Comparison of ENCODE assay signal across 17 cellular contexts in the genomic region with DNA sequence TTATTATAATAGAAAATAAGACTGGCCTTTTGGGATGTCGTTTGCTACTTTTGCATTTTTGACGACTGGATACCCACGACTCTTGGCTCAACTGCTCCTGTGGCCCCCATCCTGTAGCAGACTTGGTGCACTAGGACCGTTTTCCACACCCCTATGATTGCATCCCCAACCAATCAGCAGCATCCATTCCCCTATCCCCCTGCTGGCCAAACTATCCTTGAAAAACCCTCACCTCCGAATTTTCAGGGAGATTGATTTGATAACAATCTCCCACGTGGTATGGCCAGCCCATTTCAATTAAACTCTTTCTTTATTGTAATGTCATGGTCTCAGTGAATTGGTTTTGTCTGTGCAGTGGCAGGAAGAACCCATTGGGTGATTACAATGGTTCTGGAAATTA. TPM values are rescaled to one million over a fixed set of nuclear protein-coding genes. Genes with fewer than 3 reads are reported as not detected.
DNase-seq lines count a peak whose midpoint lies in the region; ATAC-seq, FAIRE-seq and TF ChIP-seq lines count a peak whose summit lies in the region.
"Had no signal": no experiment of that assay in that cellular context is flagged by ENCODE, and none has a peak within 500 bp of the region (broad histone marks: within the 10 kb centered on the region; RNA-seq: fewer than 3 reads in every experiment).

No MANE protein-coding gene starts in this region.

- no peak overlapping the region for H3K4me3 Mint-ChIP-seq in Calu3 (ENCODE audit: low read depth, unreplicated experiment)
- H3K4me3 Mint-ChIP-seq: activated CD4-positive, alpha-beta memory T cell treated with anti-CD3 and anti-CD28 coated beads, Interleukin-2, amount 10 ng/mL, durations not matched to agents 7 days and 5 days had no signal

- H3K79me2 ChIP-seq in HCT116 (ENCODE audit: insufficient read depth, low read length) = no peaks in the 10 kb centered on the region

- in situ Hi-C loops in brain microvascular endothelial cell (cut with HindIII; ENCODE audit: low pct_ligation_motif_present, low sequenced_read_pairs) = no loop called here

- no peaks in the 10 kb centered on the region; a peak in 1 of 4 replicates for H3K4me1 ChIP-seq in HCT116 (ENCODE audit: control insufficient read depth in 1 of 2, insufficient read depth in 2 of 2, low read length in 2 of 2)
- H3K4me1 ChIP-seq: tibial nerve had no signal

- H3K9me2 ChIP-seq in HCT116 (ENCODE audit: insufficient read depth) = no peaks in the 10 kb centered on the region

- H3K27ac Mint-ChIP-seq in Calu3 (ENCODE audit: unreplicated experiment) = no peak overlapping the region
- H3K27ac Mint-ChIP-seq: activated CD4-positive, alpha-beta memory T cell treated with anti-CD3 and anti-CD28 coated beads, Interleukin-2, amount 10 ng/mL, durations not matched to agents 7 days and 5 days had no signal

- no peaks in the 10 kb centered on the region for H4K20me1 ChIP-seq in HCT116 (ENCODE audit: insufficient read depth)

- FAIRE-seq in frontal cortex (lab: Jason Lieb, UNC) = no peak

- no peak for TF ChIP-seq POLR2A in HCT116 (IDR thresholded peaks at IDR 0.05; ENCODE audit: borderline replicate concordance, extremely low read depth, insufficient read depth, insufficient read length)

- H3K4me3 ChIP-seq in HCT116 (replicated peaks in 1 of 2; ENCODE audit: low read depth in 1 of 2, low read length in 2 of 2) (no peak overlapping the region), brain microvascular endothelial cell (ENCODE audit: low read depth, low read length) (no peak overlapping the region)
- H3K4me3 ChIP-seq: tibial nerve had no signal

- CTCF ChIA-PET in Calu3 (lab: Charles Lee) = no interaction called here
- CTCF ChIA-PET in HCT116 (lab: Charles Lee) = interaction anchor here (1.1 kb wide), 1 partner anchor 582 kb away, joined by 3 read pairs; no protein-coding TSS in a partner anchor

- TF ChIP-seq CTCF in Calu3 (IDR thresholded peaks at IDR 0.05; ENCODE audit: unreplicated experiment) (peak; percentile 32), HCT116 (IDR thresholded peaks at IDR 0.05 in 2 of 3, conservative IDR thresholded peaks at IDR 0.05 in 1 of 3; ENCODE audit: borderline replicate concordance in 1 of 3, insufficient read depth in 1 of 3, low read depth in 2 of 3, low read length in 2 of 3) (peak in 2 of 3 experiments; percentile 33 to 39; a peak in 3 of 6 replicates), brain microvascular endothelial cell (IDR thresholded peaks at IDR 0.05; ENCODE audit: low read depth, low read length, missing control alignments) (peak; percentile 54), omental fat pad (IDR thresholded peaks at IDR 0.05) (no peak)

- H3K9ac ChIP-seq in HCT116 (ENCODE audit: low read length) = no peak overlapping the region

- no TSS peak for BruUV-seq in Calu3 (replicated peaks; lab: Mats Ljungman, UMichigan)
- BruUV-seq in HCT116 (replicated peaks; lab: Mats Ljungman, UMichigan) = no TSS peak

- intact Hi-C loops in Calu3 (cut with micrococcal nuclease; ENCODE audit: unreplicated experiment) = no loop called here
- intact Hi-C loops in HCT116 (cut with micrococcal nuclease) = loop anchor here (10.0 kb wide), 1 partner anchor 521 kb away; no protein-coding TSS in a partner anchor

- no peak overlapping the region for H2AFZ ChIP-seq in HCT116 (ENCODE audit: low read depth, low read length, poor library complexity, severe bottlenecking)

- DNase-seq in Calu3 (peak; percentile 11), HCT116 (ENCODE audit: low read depth, low spot score) (peak; percentile 13), brain microvascular endothelial cell (no peak), iris pigment epithelial cell (ENCODE audit: low read depth) (peak; percentile 15), frontal cortex (ENCODE audit: low spot score in 2 of 2) (no peak), omental fat pad (ENCODE audit: low spot score) (no peak), NCI-H526 (lab: John Stamatoyannopoulos, UW) (no peak)
- DNase-seq: activated CD4-positive, alpha-beta memory T cell treated with anti-CD3 and anti-CD28 coated beads, Interleukin-2, amount 10 ng/mL, durations not matched to agents 7 days and 5 days; amygdala; KG1; NCI-H146; NCI-H510A; T1000 had no signal

- no peaks in the 10 kb centered on the region for H3K27me3 ChIP-seq in HCT116 (ENCODE audit: insufficient read depth, low read length)
- no peaks in the 10 kb centered on the region for H3K27me3 ChIP-seq in brain microvascular endothelial cell (replicated peaks)
- H3K27me3 ChIP-seq: tibial nerve had no signal

- no peak overlapping the region for H3K27ac ChIP-seq in HCT116 (ENCODE audit: low read depth, low read length)
- H3K27ac ChIP-seq in brain microvascular endothelial cell = no peak overlapping the region
- H3K27ac ChIP-seq: tibial nerve had no signal

- peaks cover 28% of the 10 kb centered on the region for H3K4me1 Mint-ChIP-seq in Calu3 (ENCODE audit: low read depth, unreplicated experiment)
- H3K4me1 Mint-ChIP-seq: activated CD4-positive, alpha-beta memory T cell treated with anti-CD3 and anti-CD28 coated beads, Interleukin-2, amount 10 ng/mL, durations not matched to agents 7 days and 5 days had no signal

- RAD21 ChIA-PET in HCT116 (lab: Charles Lee; ENCODE audit: low non-redundant PET in 1 of 2, low total read pairs in 2 of 2, uncharacterized antibody in 2 of 2, unreplicated experiment in 2 of 2) = no interaction called here

- no peaks in the 10 kb centered on the region for H3K9me3 Mint-ChIP-seq in Calu3 (ENCODE audit: low read depth, unreplicated experiment)
- H3K9me3 Mint-ChIP-seq: activated CD4-positive, alpha-beta memory T cell treated with anti-CD3 and anti-CD28 coated beads, Interleukin-2, amount 10 ng/mL, durations not matched to agents 7 days and 5 days had no signal

- TF ChIP-seq RAD21 in HCT116 (IDR thresholded peaks at IDR 0.05; ENCODE audit: low read depth) = no peak

- no peak overlapping the region for H3K4me2 ChIP-seq in HCT116 (ENCODE audit: low read length)

- peak; percentile 56; the same call in 1 of the 2 replicates for ATAC-seq in HCT116
- ATAC-seq in omental fat pad (ENCODE audit: low FRiP score) = no peak
- ATAC-seq in HG03432 (IDR thresholded peaks at IDR 0.05; ENCODE audit: unreplicated experiment) = no peak

- peaks cover 9% of the 10 kb centered on the region for H3K36me3 Mint-ChIP-seq in Calu3 (ENCODE audit: insufficient read depth, unreplicated experiment)

- POLR2A ChIA-PET in HCT116 (lab: Charles Lee) = no interaction called here

- H3K27me3 Mint-ChIP-seq in Calu3 (ENCODE audit: unreplicated experiment) = no peaks in the 10 kb centered on the region

- H3K36me3 ChIP-seq in HCT116 (ENCODE audit: control insufficient read depth in 1 of 2, insufficient read depth in 2 of 2, low read length in 2 of 2) (no peaks in the 10 kb centered on the region), brain microvascular endothelial cell (replicated peaks) (no peaks in the 10 kb centered on the region)
- H3K36me3 ChIP-seq: tibial nerve had no signal

- H3K9me3 ChIP-seq in HCT116 (ENCODE audit: control insufficient read depth in 1 of 2, insufficient read depth in 1 of 2, low read depth in 1 of 2, low read length in 2 of 2) = no peaks in the 10 kb centered on the region
- H3K9me3 ChIP-seq: tibial nerve had no signal

TF ChIP-seq in HCT116, 20 proteins besides CTCF, POLR2A, EP300 and RAD21:
- no peak for TF ChIP-seq POLR2AphosphoS5 (IDR thresholded peaks at IDR 0.05; ENCODE audit: low read depth, low read length)
- TF ChIP-seq CBX3 (IDR thresholded peaks at IDR 0.05; ENCODE audit: low read depth) = no peak
- no peak for TF ChIP-seq EGR1 (IDR thresholded peaks at IDR 0.05; ENCODE audit: low read depth)
- TF ChIP-seq, protein P1, sequence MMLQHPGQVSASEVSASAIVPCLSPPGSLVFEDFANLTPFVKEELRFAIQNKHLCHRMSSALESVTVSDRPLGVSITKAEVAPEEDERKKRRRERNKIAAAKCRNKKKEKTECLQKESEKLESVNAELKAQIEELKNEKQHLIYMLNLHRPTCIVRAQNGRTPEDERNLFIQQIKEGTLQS (IDR thresholded peaks at IDR 0.05) = no peak
- TF ChIP-seq EZH2phosphoT487 (IDR thresholded peaks at IDR 0.05; ENCODE audit: borderline replicate concordance) = no peak
- no peak for TF ChIP-seq YY1 (IDR thresholded peaks at IDR 0.05; ENCODE audit: extremely low read depth, insufficient replicate concordance, low read depth, low read length)
- no peak for TF ChIP-seq CEBPB (IDR thresholded peaks at IDR 0.05; ENCODE audit: low read depth)
- no peak for TF ChIP-seq SIN3A (IDR thresholded peaks at IDR 0.05; ENCODE audit: low read depth)
- no peak for TF ChIP-seq TCF7L2 (IDR thresholded peaks at IDR 0.05; ENCODE audit: borderline replicate concordance, extremely low read depth, insufficient read depth, insufficient read length)

RNA-seq across cellular contexts. Expression of gene TTR, which starts 37.9 kb away (rescaled TPM):
- total RNA-seq in Calu3 (2022) (0.87 and 1.7 TPM in 2 replicates), HCT116 (2021; ENCODE audit: unreplicated experiment) (1.2 TPM), frontal cortex (0.82 TPM), omental fat pad (not detected)
- not detected in 2 replicates for polyA plus RNA-seq in HCT116 (2012)
- total RNA-seq: activated CD4-positive, alpha-beta memory T cell treated with anti-CD3 and anti-CD28 coated beads, Interleukin-2, amount 10 ng/mL, durations not matched to agents 7 days and 5 days; glomerular endothelial cell; pulmonary artery endothelial cell; tibial nerve had no signal

RNA-seq across cellular contexts. Expression of gene DSG2, which starts 55.8 kb away (rescaled TPM):
- 194 and 196 TPM in 2 replicates for total RNA-seq in Calu3 (2022)
- total RNA-seq in HCT116 (2021; ENCODE audit: unreplicated experiment) = 123 TPM
- polyA plus RNA-seq in HCT116 (2012) = 69.2 and 81.4 TPM in 2 replicates
- 3.3 TPM for total RNA-seq in frontal cortex
- 10 to 100 TPM; 33.5 to 75.2 (median 42.2) TPM for total RNA-seq in omental fat pad

Comparison
In these comparisons a context has a peak if more than half of its experiments do, and no peak if none do; other contexts are left out.
1. DNase-seq: peak in Calu3 (single experiment), HCT116 (single experiment) and iris pigment epithelial cell (single experiment); none in brain microvascular endothelial cell (single experiment), frontal cortex (0 of 2), omental fat pad (single experiment) and NCI-H526 (0 of 2).
2. CTCF ChIP-seq: peak in Calu3 (single experiment), HCT116 (2 of 3) and brain microvascular endothelial cell (single experiment); none in omental fat pad (0 of 3).